ENCODE assay signal across 28 cellular contexts in the genomic region with DNA sequence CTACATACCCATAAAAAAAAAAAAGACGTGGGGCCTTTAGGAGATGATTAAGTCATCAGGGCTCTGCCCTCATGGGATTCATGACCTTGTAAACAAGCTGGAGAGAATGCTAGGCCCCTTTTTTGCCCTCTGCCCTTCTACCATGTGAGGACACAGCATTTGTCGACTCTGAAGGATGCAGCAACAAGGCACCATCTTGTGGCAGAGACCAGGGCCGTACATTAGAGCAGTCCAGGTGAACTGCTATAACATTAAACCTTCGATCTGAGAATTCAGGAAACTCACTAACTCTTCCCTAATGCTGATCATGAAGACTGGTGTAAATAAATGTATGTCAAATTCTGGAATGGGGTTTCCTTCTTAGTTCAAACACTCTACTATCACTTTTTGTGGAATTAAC.
"Had no signal": no experiment of that assay in that cellular context is flagged by ENCODE, and none has a peak within 500 bp of the region (broad histone marks: within the 10 kb centered on the region; RNA-seq: fewer than 3 reads in every experiment).

No MANE protein-coding gene starts in this region.

- H3K36me3 ChIP-seq: breast epithelium, left lung, lower lobe of right lung, neural progenitor cell, right atrium auricular region, suprapubic skin, tibial artery, upper lobe of right lung had no signal

- H3K27me3 ChIP-seq: breast epithelium, left lung, neural progenitor cell, right atrium auricular region, suprapubic skin, upper lobe of right lung had no signal

- H2AFZ ChIP-seq: parathyroid adenoma had no signal

- H3K9ac ChIP-seq: neural progenitor cell, parathyroid adenoma had no signal

- H3K4me3 ChIP-seq: breast epithelium, left lung, lower lobe of right lung, neural progenitor cell, right atrium auricular region, suprapubic skin, tibial artery, upper lobe of right lung had no signal

- H3K4me2 ChIP-seq: neural progenitor cell had no signal

- ATAC-seq: activated naive CD4-positive, alpha-beta T cell treated with anti-CD3 and anti-CD28 coated beads, Interleukin-2, amount 50 U/mL, for 72 hours; activated T-cell treated with anti-CD3 and anti-CD28 coated beads, Interleukin-2, amount 50 U/mL, for 72 hours; left lung; lower lobe of right lung; natural killer cell; upper lobe of right lung had no signal

- H3K4me1 Mint-ChIP-seq: central memory CD8-positive, alpha-beta T cell; natural killer cell had no signal

- H3K27ac ChIP-seq: breast epithelium, epithelial cell of prostate, left lung, lower lobe of right lung, neural progenitor cell, parathyroid adenoma, right atrium auricular region, suprapubic skin, tibial artery, upper lobe of right lung had no signal

- H3K79me2 ChIP-seq: parathyroid adenoma had no signal

- H3K9me3 ChIP-seq: breast epithelium, left lung, lower lobe of right lung, right atrium auricular region, suprapubic skin, tibial artery, upper lobe of right lung had no signal

- H3K4me3 Mint-ChIP-seq: activated T-cell treated with anti-CD3 and anti-CD28 coated beads, Interleukin-2, amount 50 U/mL, for 72 hours; central memory CD8-positive, alpha-beta T cell; natural killer cell; neural progenitor cell had no signal

- H3K9me3 Mint-ChIP-seq: activated T-cell treated with anti-CD3 and anti-CD28 coated beads, Interleukin-2, amount 50 U/mL, for 72 hours; central memory CD8-positive, alpha-beta T cell; natural killer cell had no signal

- FAIRE-seq: colon, endometrium, islet of Langerhans had no signal

- DNase-seq: activated CD4-positive, alpha-beta T cell treated with anti-CD3 and anti-CD28 coated beads for 4 hours; activated CD4-positive, alpha-beta T cell treated with anti-CD3 and anti-CD28 coated beads, Interleukin-2, amount 50 U/mL, for 4 hours; activated naive CD4-positive, alpha-beta T cell; activated T-cell treated with anti-CD3 and anti-CD28 coated beads for 4 hours; activated T-cell treated with anti-CD3 and anti-CD28 coated beads, Interleukin-2, amount 50 U/mL, for 72 hours; dermis blood vessel endothelial cell; effector CD4-positive, alpha-beta T cell; left lung; lower lobe of right lung; mesenchymal stem cell; natural killer cell; occipital lobe; stimulated activated CD4-positive, alpha-beta T cell treated with anti-CD3 and anti-CD28 coated beads, Interleukin-15, amount 100 ng/mL, for 24 hours; stimulated activated CD4-positive, alpha-beta T cell treated with anti-CD3 and anti-CD28 coated beads, Interleukin-2, amount 100 ng/mL, for 24 hours; stimulated activated naive CD4-positive, alpha-beta T cell; tibial artery; upper lobe of right lung had no signal

- H3K27ac Mint-ChIP-seq: activated naive CD4-positive, alpha-beta T cell treated with anti-CD3 and anti-CD28 coated beads, Interleukin-2, amount 50 U/mL, for 72 hours; activated T-cell treated with anti-CD3 and anti-CD28 coated beads, Interleukin-2, amount 50 U/mL, for 72 hours; natural killer cell; neural progenitor cell had no signal

- H3K36me3 Mint-ChIP-seq: activated naive CD4-positive, alpha-beta T cell treated with anti-CD3 and anti-CD28 coated beads, Interleukin-2, amount 50 U/mL, for 72 hours; natural killer cell; neural progenitor cell had no signal

- H3K4me1 ChIP-seq: breast epithelium, left lung, parathyroid adenoma, right atrium auricular region, suprapubic skin, tibial artery, upper lobe of right lung had no signal
